Comparison of ENCODE assay signal across 34 cellular contexts in genomic region chr9:10212702-10213101, GRCh38.
"Had no signal": no experiment of that assay in that cellular context is flagged by ENCODE, and none has a peak within 500 bp of the region (broad histone marks: within the 10 kb centered on the region; RNA-seq: fewer than 3 reads in every experiment).

No MANE protein-coding gene starts in this region.

- H3K27ac ChIP-seq: KMS-11 had no signal

- H3K36me3 ChIP-seq: MG63 had no signal

- H3K9ac ChIP-seq: KMS-11 had no signal

- H3K4me2 ChIP-seq: KMS-11 had no signal

- H3K4me3 ChIP-seq: MG63 had no signal

- DNase-seq: Karpas-422, Kasumi-1, KG1, MG63, MM.1S, MV-4-11, NCI-H1048, NCI-H1092, NCI-H1092 treated with DMSO at 0.1 percent for 48 hours, NCI-H1105, NCI-H1105 treated with DMSO at 0.1 percent for 48 hours, NCI-H1417, NCI-H1417 treated with DMSO at 0.1 percent for 48 hours, NCI-H1436, NCI-H1436 treated with DMSO at 0.1 percent for 48 hours, NCI-H146, NCI-H1694, NCI-H1694 treated with DMSO at 0.1 percent for 48 hours, NCI-H187, NCI-H187 treated with DMSO at 0.1 percent for 48 hours, NCI-H1930, NCI-H2029, NCI-H2029 treated with DMSO at 0.1 percent for 48 hours, NCI-H2081, NCI-H2081 treated with DMSO at 0.1 percent for 48 hours, NCI-H2107, NCI-H2171, NCI-H2171 treated with DMSO at 0.1 percent for 48 hours, NCI-H2227 treated with DMSO at 0.1 percent for 48 hours, NCI-H226, NCI-H345, NCI-H446, NCI-H446 treated with DMSO at 0.1 percent for 48 hours had no signal

- H3K27me3 ChIP-seq: MG63 had no signal

- H3K9me3 ChIP-seq: MG63 had no signal
